In genomic region chr22:31508536-31508935, GRCh38 we compare ENCODE assay signal across 17 cellular contexts. TPM values are rescaled to one million over a fixed set of nuclear protein-coding genes. Genes with fewer than 3 reads are reported as not detected.
DNase-seq lines count a peak whose midpoint lies in the region; ATAC-seq and TF ChIP-seq lines count a peak whose summit lies in the region.
"Had no signal": no experiment of that assay in that cellular context is flagged by ENCODE, and none has a peak within 500 bp of the region (broad histone marks: within the 10 kb centered on the region; RNA-seq: fewer than 3 reads in every experiment).

No MANE protein-coding gene starts in this region.

- peaks cover 72% of the 10 kb centered on the region for H3K36me3 Mint-ChIP-seq in activated CD4-positive, alpha-beta T cell treated with anti-CD3 and anti-CD28 coated beads for 36 hours (ENCODE audit: low read depth)
- H3K36me3 Mint-ChIP-seq in activated CD4-positive, alpha-beta T cell treated with anti-CD3 and anti-CD28 coated beads, Interleukin-2, amount 10 ng/mL, durations not matched to agents 7 days and 5 days (ENCODE audit: low read depth), result peaks cover 63% of the 10 kb centered on the region
- peaks cover 20% of the 10 kb centered on the region for H3K36me3 Mint-ChIP-seq in natural killer cell treated with Interleukin-12 subunit alpha and Interleukin-12 subunit beta and Interleukin-15 and Interleukin-18, amount 100 ng/mL, for 72 hours
- peaks cover 25% of the 10 kb centered on the region for H3K36me3 Mint-ChIP-seq in natural killer cell
- H3K36me3 Mint-ChIP-seq in activated T-helper 17 cell treated with anti-CD3 and anti-CD28 coated beads, Interleukin-2, amount 50 U/mL, for 72 hours (ENCODE audit: low read depth), result peaks cover 94% of the 10 kb centered on the region
- peaks cover 91% of the 10 kb centered on the region for H3K36me3 Mint-ChIP-seq in stimulated activated effector memory CD8-positive, alpha-beta T cell treated with anti-CD3 and anti-CD28 coated beads, Interleukin-12 subunit alpha, Interleukin-12 subunit beta, amount 100 ng/mL, for 72 hours

- no peak overlapping the region for H3K4me3 Mint-ChIP-seq in activated CD4-positive, alpha-beta T cell treated with anti-CD3 and anti-CD28 coated beads for 36 hours
- H3K4me3 Mint-ChIP-seq in activated CD4-positive, alpha-beta T cell treated with anti-CD3 and anti-CD28 coated beads, Interleukin-2, amount 10 ng/mL, durations not matched to agents 7 days and 5 days, result no peak overlapping the region
- no peak overlapping the region for H3K4me3 Mint-ChIP-seq in natural killer cell treated with Interleukin-12 subunit alpha and Interleukin-12 subunit beta and Interleukin-15 and Interleukin-18, amount 100 ng/mL, for 72 hours
- no peak overlapping the region for H3K4me3 Mint-ChIP-seq in natural killer cell
- no peak overlapping the region for H3K4me3 Mint-ChIP-seq in activated T-helper 17 cell treated with anti-CD3 and anti-CD28 coated beads, Interleukin-2, amount 50 U/mL, for 72 hours
- no peak overlapping the region for H3K4me3 Mint-ChIP-seq in stimulated activated effector memory CD8-positive, alpha-beta T cell treated with anti-CD3 and anti-CD28 coated beads, Interleukin-12 subunit alpha, Interleukin-12 subunit beta, amount 100 ng/mL, for 72 hours

- POLR2A ChIA-PET in activated CD4-positive, alpha-beta T cell treated with anti-CD3 and anti-CD28 coated beads for 36 hours (lab: Charles Lee), result no interaction called here
- POLR2A ChIA-PET in activated CD4-positive, alpha-beta T cell treated with anti-CD3 and anti-CD28 coated beads, Interleukin-2, amount 10 ng/mL, durations not matched to agents 7 days and 5 days (lab: Charles Lee), result interaction anchor here (0.6 kb wide), 1 partner anchor 458 kb away, joined by 7 read pairs; no protein-coding TSS in a partner anchor

- DNase-seq in activated CD4-positive, alpha-beta T cell treated with anti-CD3 and anti-CD28 coated beads for 36 hours, result no peak
- DNase-seq in activated CD4-positive, alpha-beta T cell treated with anti-CD3 and anti-CD28 coated beads, Interleukin-2, amount 10 ng/mL, durations not matched to agents 7 days and 5 days, result no peak
- no peak for DNase-seq in natural killer cell treated with Interleukin-12 subunit alpha and Interleukin-12 subunit beta and Interleukin-15 and Interleukin-18, amount 100 ng/mL, for 72 hours (ENCODE audit: low spot score)
- DNase-seq in natural killer cell, result no peak
- no peak for DNase-seq in stimulated activated effector memory CD8-positive, alpha-beta T cell treated with anti-CD3 and anti-CD28 coated beads, Interleukin-12 subunit alpha, Interleukin-12 subunit beta, amount 100 ng/mL, for 72 hours (ENCODE audit: low spot score in 2 of 2)
- DNase-seq in COR-L47 (lab: John Stamatoyannopoulos, UW), result no peak
- DNase-seq in NCI-H128 (lab: John Stamatoyannopoulos, UW; ENCODE audit: unreplicated experiment), result no peak
- DNase-seq: Caco-2, DMS153, EL, KBM-7, NCI-H1436 treated with DMSO at 0.1 percent for 48 hours, NCI-H2081, NCI-H748 treated with DMSO at 0.1 percent for 48 hours, OCI-M1, RPMI8226 had no signal

- peaks cover 58% of the 10 kb centered on the region for H3K4me1 Mint-ChIP-seq in activated CD4-positive, alpha-beta T cell treated with anti-CD3 and anti-CD28 coated beads for 36 hours
- H3K4me1 Mint-ChIP-seq in activated CD4-positive, alpha-beta T cell treated with anti-CD3 and anti-CD28 coated beads, Interleukin-2, amount 10 ng/mL, durations not matched to agents 7 days and 5 days, result peaks cover 27% of the 10 kb centered on the region
- peaks cover 21 to 37% of the 10 kb centered on the region in 2 donors for H3K4me1 Mint-ChIP-seq in natural killer cell treated with Interleukin-12 subunit alpha and Interleukin-12 subunit beta and Interleukin-15 and Interleukin-18, amount 100 ng/mL, for 72 hours (ENCODE audit: low read depth in 2 of 2)
- peaks cover 27 to 39% of the 10 kb centered on the region in 2 donors for H3K4me1 Mint-ChIP-seq in natural killer cell
- peaks cover 24% of the 10 kb centered on the region for H3K4me1 Mint-ChIP-seq in activated T-helper 17 cell treated with anti-CD3 and anti-CD28 coated beads, Interleukin-2, amount 50 U/mL, for 72 hours
- peaks cover 29% of the 10 kb centered on the region for H3K4me1 Mint-ChIP-seq in stimulated activated effector memory CD8-positive, alpha-beta T cell treated with anti-CD3 and anti-CD28 coated beads, Interleukin-12 subunit alpha, Interleukin-12 subunit beta, amount 100 ng/mL, for 72 hours

- ATAC-seq in activated CD4-positive, alpha-beta T cell treated with anti-CD3 and anti-CD28 coated beads for 36 hours, result no peak
- no peak for ATAC-seq in natural killer cell treated with Interleukin-12 subunit alpha and Interleukin-12 subunit beta and Interleukin-15 and Interleukin-18, amount 100 ng/mL, for 72 hours
- ATAC-seq in natural killer cell, result no peak
- no peak for ATAC-seq in activated T-helper 17 cell treated with anti-CD3 and anti-CD28 coated beads, Interleukin-2, amount 50 U/mL, for 72 hours (replicated peaks)
- ATAC-seq in stimulated activated effector memory CD8-positive, alpha-beta T cell treated with anti-CD3 and anti-CD28 coated beads, Interleukin-12 subunit alpha, Interleukin-12 subunit beta, amount 100 ng/mL, for 72 hours, result no peak

- CTCF ChIA-PET in activated CD4-positive, alpha-beta T cell treated with anti-CD3 and anti-CD28 coated beads for 36 hours (lab: Charles Lee), result interaction anchor here (0.6 kb wide), 1 partner anchor 95 kb away, joined by 3 read pairs; no protein-coding TSS in a partner anchor
- CTCF ChIA-PET in activated CD4-positive, alpha-beta T cell treated with anti-CD3 and anti-CD28 coated beads, Interleukin-2, amount 10 ng/mL, durations not matched to agents 7 days and 5 days (lab: Charles Lee), result no interaction called here

- H3K27me3 Mint-ChIP-seq in activated CD4-positive, alpha-beta T cell treated with anti-CD3 and anti-CD28 coated beads for 36 hours, result no peaks in the 10 kb centered on the region
- H3K27me3 Mint-ChIP-seq in activated CD4-positive, alpha-beta T cell treated with anti-CD3 and anti-CD28 coated beads, Interleukin-2, amount 10 ng/mL, durations not matched to agents 7 days and 5 days, result no peaks in the 10 kb centered on the region
- no peaks in the 10 kb centered on the region for H3K27me3 Mint-ChIP-seq in natural killer cell treated with Interleukin-12 subunit alpha and Interleukin-12 subunit beta and Interleukin-15 and Interleukin-18, amount 100 ng/mL, for 72 hours
- no peaks in the 10 kb centered on the region for H3K27me3 Mint-ChIP-seq in natural killer cell (ENCODE audit: low read depth in 2 of 2)
- no peaks in the 10 kb centered on the region for H3K27me3 Mint-ChIP-seq in activated T-helper 17 cell treated with anti-CD3 and anti-CD28 coated beads, Interleukin-2, amount 50 U/mL, for 72 hours

- H3K9me3 Mint-ChIP-seq in activated CD4-positive, alpha-beta T cell treated with anti-CD3 and anti-CD28 coated beads for 36 hours (ENCODE audit: low read depth), result no peaks in the 10 kb centered on the region
- H3K9me3 Mint-ChIP-seq in activated CD4-positive, alpha-beta T cell treated with anti-CD3 and anti-CD28 coated beads, Interleukin-2, amount 10 ng/mL, durations not matched to agents 7 days and 5 days, result peaks cover 16% of the 10 kb centered on the region
- H3K9me3 Mint-ChIP-seq in natural killer cell treated with Interleukin-12 subunit alpha and Interleukin-12 subunit beta and Interleukin-15 and Interleukin-18, amount 100 ng/mL, for 72 hours, result no peaks in the 10 kb centered on the region
- no peaks in the 10 kb centered on the region for H3K9me3 Mint-ChIP-seq in natural killer cell
- no peaks in the 10 kb centered on the region for H3K9me3 Mint-ChIP-seq in activated T-helper 17 cell treated with anti-CD3 and anti-CD28 coated beads, Interleukin-2, amount 50 U/mL, for 72 hours
- no peaks in the 10 kb centered on the region for H3K9me3 Mint-ChIP-seq in stimulated activated effector memory CD8-positive, alpha-beta T cell treated with anti-CD3 and anti-CD28 coated beads, Interleukin-12 subunit alpha, Interleukin-12 subunit beta, amount 100 ng/mL, for 72 hours

- intact Hi-C loops in activated CD4-positive, alpha-beta T cell treated with anti-CD3 and anti-CD28 coated beads for 36 hours (cut with DNase I, micrococcal nuclease), result loop anchor here in 1 of 2 experiments (2.0 kb wide), 1 partner anchor 16 kb away; no protein-coding TSS in a partner anchor
- intact Hi-C loops in natural killer cell (cut with micrococcal nuclease), result no loop called here

- peak overlapping the region; percentile 66 for H3K27ac Mint-ChIP-seq in activated CD4-positive, alpha-beta T cell treated with anti-CD3 and anti-CD28 coated beads for 36 hours
- H3K27ac Mint-ChIP-seq in activated CD4-positive, alpha-beta T cell treated with anti-CD3 and anti-CD28 coated beads, Interleukin-2, amount 10 ng/mL, durations not matched to agents 7 days and 5 days, result no peak overlapping the region
- peak overlapping the region; percentile 37 to 40 for H3K27ac Mint-ChIP-seq in natural killer cell treated with Interleukin-12 subunit alpha and Interleukin-12 subunit beta and Interleukin-15 and Interleukin-18, amount 100 ng/mL, for 72 hours
- H3K27ac Mint-ChIP-seq in natural killer cell, result peak overlapping the region in 1 of 2 donors; percentile 38
- peak overlapping the region; percentile 11 for H3K27ac Mint-ChIP-seq in activated T-helper 17 cell treated with anti-CD3 and anti-CD28 coated beads, Interleukin-2, amount 50 U/mL, for 72 hours
- H3K27ac Mint-ChIP-seq in stimulated activated effector memory CD8-positive, alpha-beta T cell treated with anti-CD3 and anti-CD28 coated beads, Interleukin-12 subunit alpha, Interleukin-12 subunit beta, amount 100 ng/mL, for 72 hours, result peak overlapping the region; percentile 50

- TF ChIP-seq CTCF in natural killer cell (IDR thresholded peaks at IDR 0.05), result no peak

RNA-seq across cellular contexts. Expression of gene SFI1, which starts 12.2 kb away (rescaled TPM):
- total RNA-seq in activated CD4-positive, alpha-beta T cell treated with anti-CD3 and anti-CD28 coated beads for 36 hours, result 100 to 1,000 TPM; 221 to 234 TPM
- 100 to 1,000 TPM; 174 to 183 TPM for total RNA-seq in activated CD4-positive, alpha-beta T cell treated with anti-CD3 and anti-CD28 coated beads, Interleukin-2, amount 10 ng/mL, durations not matched to agents 7 days and 5 days
- total RNA-seq in natural killer cell treated with Interleukin-12 subunit alpha and Interleukin-12 subunit beta and Interleukin-15 and Interleukin-18, amount 100 ng/mL, for 72 hours, result 100 to 1,000 TPM; 213 to 332 TPM
- total RNA-seq in natural killer cell, result 100 to 1,000 TPM; 208 to 225 (median 217) TPM
- total RNA-seq in activated T-helper 17 cell treated with anti-CD3 and anti-CD28 coated beads, Interleukin-2, amount 50 U/mL, for 72 hours, result 100 to 1,000 TPM; 125 to 349 TPM

RNA-seq across cellular contexts. Expression of gene EIF4ENIF1, which starts 18.9 kb away (rescaled TPM):
- total RNA-seq in activated CD4-positive, alpha-beta T cell treated with anti-CD3 and anti-CD28 coated beads for 36 hours, result 10 to 100 TPM; 45.4 to 75.0 TPM
- 10 to 100 TPM; 34.5 to 41.5 TPM for total RNA-seq in activated CD4-positive, alpha-beta T cell treated with anti-CD3 and anti-CD28 coated beads, Interleukin-2, amount 10 ng/mL, durations not matched to agents 7 days and 5 days
- total RNA-seq in natural killer cell treated with Interleukin-12 subunit alpha and Interleukin-12 subunit beta and Interleukin-15 and Interleukin-18, amount 100 ng/mL, for 72 hours, result 100 to 1,000 TPM in 1 of 2 donors, 10 to 100 TPM in 1; 83.4 to 107 TPM
- total RNA-seq in natural killer cell, result 10 to 100 TPM; 31.1 to 41.7 (median 41.2) TPM
- total RNA-seq in activated T-helper 17 cell treated with anti-CD3 and anti-CD28 coated beads, Interleukin-2, amount 50 U/mL, for 72 hours, result 10 to 100 TPM; 31.5 to 41.0 TPM
